Comparison of ENCODE assay signal across 9 cellular contexts in genomic region chr3:133136114-133137041, GRCh38.
DNase-seq lines count a peak whose midpoint lies in the region; ATAC-seq and TF ChIP-seq lines count a peak whose summit lies in the region.
"Had no signal": no experiment of that assay in that cellular context is flagged by ENCODE, and none has a peak within 500 bp of the region (broad histone marks: within the 10 kb centered on the region; RNA-seq: fewer than 3 reads in every experiment).

No MANE protein-coding gene starts in this region.

- H3K4me3 ChIP-seq in epithelial cell of esophagus (ENCODE audit: low read length), result no peak overlapping the region
- H3K4me3 ChIP-seq in dorsolateral prefrontal cortex, result no peak overlapping the region

- DNase-seq in NCI-H1930 (lab: John Stamatoyannopoulos, UW), result peak; percentile 51 to 68
- peak; percentile 44 for DNase-seq in epithelial cell of esophagus (ENCODE audit: low read depth)
- DNase-seq in OCI-M1 (lab: John Stamatoyannopoulos, UW), result no peak
- DNase-seq in dorsolateral prefrontal cortex, result no peak
- no peak for DNase-seq in substantia nigra (lab: John Stamatoyannopoulos, UW)
- no peak for DNase-seq in stimulated activated naive CD4-positive, alpha-beta T cell treated with Interleukin-2 at 50 U/mL for 16 hours (lab: John Stamatoyannopoulos, UW)
- DNase-seq: activated gamma-delta T cell had no signal

- intact Hi-C loops in dorsolateral prefrontal cortex (cut with DNase I), result no loop called here

- no peaks in the 10 kb centered on the region for H3K27me3 ChIP-seq in dorsolateral prefrontal cortex

- ATAC-seq in GM18520 (IDR thresholded peaks at IDR 0.05; ENCODE audit: unreplicated experiment) (peak; percentile 61), HG02642 (IDR thresholded peaks at IDR 0.05; ENCODE audit: poor library complexity, unreplicated experiment) (peak; percentile 65)

- no peak for TF ChIP-seq CTCF in epithelial cell of esophagus (IDR thresholded peaks at IDR 0.05; ENCODE audit: insufficient read depth, low read depth, low read length, missing control alignments)
- no peak for TF ChIP-seq CTCF in dorsolateral prefrontal cortex (IDR thresholded peaks at IDR 0.05 in 54 of 56, conservative IDR thresholded peaks at IDR 0.05 in 2 of 56; ENCODE audit: low read depth in 1 of 56, partially characterized antibody in 56 of 56)

- H3K27ac ChIP-seq in dorsolateral prefrontal cortex (peak overlapping the region in 2 of 59 donors; percentile 14 to 35), substantia nigra (ENCODE audit: low read depth, low read length, poor library complexity, severe bottlenecking) (no peak overlapping the region)

Comparison
In these comparisons a context has a peak if more than half of its experiments do, and no peak if none do; other contexts are left out.
1. DNase-seq: peak in NCI-H1930 (2 of 2) and epithelial cell of esophagus (single experiment); none in OCI-M1 (single experiment), dorsolateral prefrontal cortex (0 of 10), substantia nigra (0 of 49) and stimulated activated naive CD4-positive, alpha-beta T cell treated with Interleukin-2 at 50 U/mL for 16 hours (single experiment).